ENCODE assay signal across 14 cellular contexts in the genomic region with DNA sequence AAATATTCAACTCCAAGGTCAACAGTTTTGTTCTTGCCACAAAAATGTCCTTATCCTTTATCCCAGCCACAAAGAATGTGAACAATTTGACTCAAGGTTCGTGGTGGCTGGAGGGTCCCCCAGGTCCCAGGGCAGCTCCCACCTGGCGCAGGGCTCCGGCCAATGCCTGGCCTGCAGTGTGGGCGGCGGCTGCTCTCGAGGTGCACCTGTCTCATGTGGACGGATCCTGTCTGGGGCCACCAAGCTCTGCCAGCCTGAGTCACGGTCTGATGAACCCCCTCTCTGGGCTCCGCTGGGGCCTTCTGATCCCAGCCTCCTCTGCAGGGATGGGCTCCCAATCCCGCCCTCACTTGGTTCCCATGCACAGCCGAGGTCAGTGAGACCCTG. TPM values are rescaled to one million over a fixed set of nuclear protein-coding genes. Genes with fewer than 3 reads are reported as not detected.
DNase-seq lines count a peak whose midpoint lies in the region; FAIRE-seq and TF ChIP-seq lines count a peak whose summit lies in the region.
"Had no signal": no experiment of that assay in that cellular context is flagged by ENCODE, and none has a peak within 500 bp of the region (broad histone marks: within the 10 kb centered on the region; RNA-seq: fewer than 3 reads in every experiment).

No MANE protein-coding gene starts in this region.

- H3K4me3 ChIP-seq in fibroblast of pulmonary artery (replicated peaks; ENCODE audit: low read depth, low read length) (no peak overlapping the region), skeletal muscle tissue (ENCODE audit: low read length in 3 of 3) (no peak overlapping the region)
- H3K4me3 ChIP-seq: gastroesophageal sphincter, sigmoid colon had no signal

- H3K9ac ChIP-seq in skeletal muscle tissue (ENCODE audit: low read depth in 1 of 3, low read length in 3 of 3) = no peak overlapping the region

- H3K27me3 ChIP-seq in skeletal muscle tissue (ENCODE audit: control insufficient read depth in 3 of 3, insufficient read depth in 3 of 3, low read length in 3 of 3) = peaks cover 0 to 9% (median 0%) of the 10 kb centered on the region in 3 donors
- H3K27me3 ChIP-seq: gastroesophageal sphincter, sigmoid colon had no signal

- peaks cover 11 to 26% (median 24%) of the 10 kb centered on the region in 3 donors for H3K4me1 ChIP-seq in skeletal muscle tissue (ENCODE audit: control insufficient read depth in 3 of 3, insufficient read depth in 3 of 3, low read length in 3 of 3)

- peaks cover 0 to 4% (median 0%) of the 10 kb centered on the region in 3 donors for H3K9me3 ChIP-seq in skeletal muscle tissue (ENCODE audit: control insufficient read depth in 3 of 3, low read length in 3 of 3)
- H3K9me3 ChIP-seq: gastroesophageal sphincter, sigmoid colon had no signal

- no peaks in the 10 kb centered on the region for H3K36me3 ChIP-seq in skeletal muscle tissue (ENCODE audit: control insufficient read depth in 3 of 3, insufficient read depth in 3 of 3, low read length in 3 of 3)
- H3K36me3 ChIP-seq: gastroesophageal sphincter, sigmoid colon had no signal

- H3K27ac ChIP-seq in skeletal muscle tissue (ENCODE audit: low read depth, low read length) = peak overlapping the region; percentile 18
- H3K27ac ChIP-seq: gastroesophageal sphincter, sigmoid colon had no signal

- peak; percentile 67 for FAIRE-seq in RCC 7860 (lab: Jason Lieb, UNC)

- DNase-seq in ELR (ENCODE audit: low read depth) = peak; percentile 53
- DNase-seq in RCC 7860 (ENCODE audit: low spot score) = peak; percentile 65
- DNase-seq in fibroblast of pulmonary artery (ENCODE audit: low read depth) = peak; percentile 46
- DNase-seq in pons (ENCODE audit: low spot score) = no peak
- DNase-seq in anterior cingulate cortex (lab: John Stamatoyannopoulos, UW) = no peak
- DNase-seq in NCI-H2171 treated with DMSO at 0.1 percent for 48 hours (lab: John Stamatoyannopoulos, UW) = no peak
- DNase-seq in iPS-NIHi7 (ENCODE audit: extremely low spot score) = no peak
- DNase-seq: activated naive CD8-positive, alpha-beta T cell treated with anti-CD3 and anti-CD28 coated beads, Interleukin-2, amount 50 U/mL, for 24 hours; CD4-positive, alpha-beta T cell; islet precursor cell; naive thymus-derived CD4-positive, alpha-beta T cell; sigmoid colon had no signal

- no peak for TF ChIP-seq CTCF in fibroblast of pulmonary artery (IDR thresholded peaks at IDR 0.05; ENCODE audit: low read length, missing control alignments)

RNA-seq across cellular contexts. Expression of a gene that starts 49.4 kb away (rescaled TPM):
- 25.1 TPM for total RNA-seq in skeletal muscle tissue

RNA-seq across cellular contexts. Expression of a gene that starts 55.4 kb away (rescaled TPM):
- 2.6 TPM for total RNA-seq in skeletal muscle tissue

Comparison
In these comparisons a context has a peak if more than half of its experiments do, and no peak if none do; other contexts are left out.
1. DNase-seq: peak in ELR (single experiment), RCC 7860 (single experiment) and fibroblast of pulmonary artery (single experiment); none in pons (single experiment), anterior cingulate cortex (0 of 58), NCI-H2171 treated with DMSO at 0.1 percent for 48 hours (single experiment) and iPS-NIHi7 (single experiment).